In the genomic region with DNA sequence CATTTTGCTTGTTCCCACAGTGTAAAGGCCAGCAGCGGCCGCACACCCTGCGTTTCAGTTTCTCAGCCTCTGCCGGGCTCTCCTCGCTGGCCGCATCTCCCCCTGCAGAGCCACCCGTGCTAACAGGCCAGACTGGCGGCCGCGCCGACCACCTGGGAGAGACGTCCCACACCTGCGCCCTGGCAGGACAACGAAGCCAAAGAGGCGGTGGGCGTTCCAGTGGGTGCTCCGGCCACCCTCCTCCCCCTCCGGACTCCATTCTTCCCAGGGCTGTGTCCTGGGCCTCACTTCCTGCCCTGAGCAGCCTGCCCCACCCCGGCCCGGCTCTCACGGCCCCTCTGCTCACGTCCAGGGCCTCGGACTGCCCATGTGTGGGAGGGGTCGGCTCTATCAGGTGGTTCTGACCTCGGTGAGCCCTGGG, we compare ENCODE assay signal across 20 cellular contexts. TPM values are rescaled to one million over a fixed set of nuclear protein-coding genes. Genes with fewer than 3 reads are reported as not detected.
DNase-seq lines count a peak whose midpoint lies in the region; ATAC-seq, FAIRE-seq and TF ChIP-seq lines count a peak whose summit lies in the region.
"Had no signal": no experiment of that assay in that cellular context is flagged by ENCODE, and none has a peak within 500 bp of the region (broad histone marks: within the 10 kb centered on the region; RNA-seq: fewer than 3 reads in every experiment).

No MANE protein-coding gene starts in this region.

- peak; percentile 73 for DNase-seq in H7
- peak in 2 of 3 donors; percentile 37 to 39 for DNase-seq in Peyer's patch
- peak; percentile 71 for DNase-seq in kidney
- peak; percentile 56 for DNase-seq in sciatic nerve (ENCODE audit: low spot score)
- no peak for DNase-seq in HK-2 (ENCODE audit: unreplicated experiment)
- DNase-seq in foreskin melanocyte: no peak
- no peak for DNase-seq in UCSD-AML1 (lab: John Stamatoyannopoulos, UW; ENCODE audit: unreplicated experiment)
- DNase-seq: activated gamma-delta T cell; amygdala; cerebellar nuclear complex; HFFc6; NCI-H1048; NCI-H2029 treated with DMSO at 0.1 percent for 48 hours; nucleus accumbens; stimulated activated CD4-positive, alpha-beta T cell treated with anti-CD3 and anti-CD28 coated beads, Interleukin-2, amount 100 ng/mL, for 24 hours; stimulated activated naive CD8-positive, alpha-beta T cell treated with anti-CD3 and anti-CD28 coated beads, Interleukin-15, amount 100 ng/mL, for 72 hours had no signal

- H3K36me3 ChIP-seq in H7 (replicated peaks; ENCODE audit: control insufficient read depth, insufficient read depth, low read length) (no peaks in the 10 kb centered on the region), Peyer's patch (no peaks in the 10 kb centered on the region), kidney (ENCODE audit: control insufficient read depth in 1 of 2, insufficient read depth in 2 of 2, low read length in 2 of 2) (no peaks in the 10 kb centered on the region)

- intact Hi-C loops in kidney (cut with DNase I) (no loop called here), sciatic nerve (cut with DNase I) (no loop called here)

- H3K9ac ChIP-seq in kidney (ENCODE audit: low read length in 2 of 2): no peak overlapping the region
- H3K9ac ChIP-seq: KMS-11 had no signal

- FAIRE-seq in kidney (lab: Jason Lieb, UNC): no peak
- FAIRE-seq: endometrium, keratinocyte had no signal

- H3K4me3 ChIP-seq in H7 (ENCODE audit: insufficient read depth, low read depth, low read length) (no peak overlapping the region), Peyer's patch (no peak overlapping the region), kidney (ENCODE audit: low read length in 2 of 2) (no peak overlapping the region)

- peak; percentile 44 for ATAC-seq in sciatic nerve
- ATAC-seq: stimulated activated naive CD8-positive, alpha-beta T cell treated with anti-CD3 and anti-CD28 coated beads, Interleukin-15, amount 100 ng/mL, for 72 hours had no signal

- TF ChIP-seq POLR2A in Peyer's patch (IDR thresholded peaks at IDR 0.05): no peak

- H3K27me3 ChIP-seq in H7 (ENCODE audit: control insufficient read depth, insufficient read depth, low read length) (no peaks in the 10 kb centered on the region), Peyer's patch (no peaks in the 10 kb centered on the region)

- peak overlapping the region in 3 of 4 donors; percentile 49 to 72 (median 52) for H3K27ac ChIP-seq in Peyer's patch
- no peak overlapping the region for H3K27ac ChIP-seq in kidney (ENCODE audit: low read depth in 2 of 2, low read length in 2 of 2)
- H3K27ac ChIP-seq: KMS-11, VCaP had no signal

- H3K4me1 ChIP-seq in Peyer's patch: peaks cover 0 to 5% (median 0%) of the 10 kb centered on the region in 4 donors
- H3K4me1 ChIP-seq in kidney (ENCODE audit: control insufficient read depth in 1 of 2, insufficient read depth in 1 of 2, low read depth in 1 of 2, low read length in 2 of 2): no peaks in the 10 kb centered on the region

- TF ChIP-seq CTCF in Peyer's patch (IDR thresholded peaks at IDR 0.05) (no peak), kidney (IDR thresholded peaks at IDR 0.05; ENCODE audit: borderline replicate concordance, extremely low read depth, insufficient read depth) (no peak)

- H3K9me3 ChIP-seq in Peyer's patch (no peaks in the 10 kb centered on the region), kidney (ENCODE audit: control insufficient read depth in 1 of 2, low read length in 2 of 2) (no peaks in the 10 kb centered on the region)

RNA-seq across cellular contexts. Expression of a gene that starts 31.9 kb away (rescaled TPM):
- 17.9 and 19.6 TPM in 2 replicates for total RNA-seq in H7 (2014; rRNA removed; shearing (Covaris generic))
- total RNA-seq in Peyer's patch (10 to 100 TPM; 10.7 to 70.8 (median 30.5) TPM), kidney (7.2 TPM), sciatic nerve (10.2 TPM)
- 5.1 TPM for polyA plus RNA-seq in kidney (ENCODE audit: insufficient read depth, low read depth, low replicate concordance)

Comparison
In these comparisons a context has a peak if more than half of its experiments do, and no peak if none do; other contexts are left out.
1. DNase-seq: peak in H7 (single experiment), Peyer's patch (2 of 3), kidney (single experiment) and sciatic nerve (single experiment); none in HK-2 (single experiment), foreskin melanocyte (single experiment) and UCSD-AML1 (single experiment).
2. H3K27ac ChIP-seq: peak in Peyer's patch (3 of 4); none in kidney (0 of 2).